ENCODE assay signal across 22 cellular contexts in genomic region chr13:26021956-26022355, GRCh38. TPM values are rescaled to one million over a fixed set of nuclear protein-coding genes. Genes with fewer than 3 reads are reported as not detected.
DNase-seq lines count a peak whose midpoint lies in the region; ATAC-seq, FAIRE-seq and TF ChIP-seq lines count a peak whose summit lies in the region.
"Had no signal": no experiment of that assay in that cellular context is flagged by ENCODE, and none has a peak within 500 bp of the region (broad histone marks: within the 10 kb centered on the region; RNA-seq: fewer than 3 reads in every experiment).

No MANE protein-coding gene starts in this region.

- DNase-seq in Calu3 = no peak
- DNase-seq in PC-3 = peak; percentile 54
- DNase-seq in endothelial cell of umbilical vein (ENCODE audit: low read depth, low spot score) = no peak
- DNase-seq in renal cortical epithelial cell (ENCODE audit: low read depth) = peak; percentile 10
- no peak for DNase-seq in AG08395 (ENCODE audit: low spot score)
- DNase-seq in pancreas = no peak
- DNase-seq: activated CD4-positive, alpha-beta memory T cell treated with anti-CD3 and anti-CD28 coated beads, Interleukin-2, amount 10 ng/mL, durations not matched to agents 7 days and 5 days; activated CD4-positive, alpha-beta T cell treated with anti-CD3 and anti-CD28 coated beads for 1 hour; activated CD8-positive, alpha-beta memory T cell treated with anti-CD3 and anti-CD28 coated beads, Interleukin-2, amount 50 U/mL, for 48 hours; activated naive CD4-positive, alpha-beta T cell treated with anti-CD3 and anti-CD28 coated beads, Interleukin-2, amount 50 U/mL, for 16 hours; CD4-positive, alpha-beta memory T cell; central memory CD4-positive, alpha-beta T cell; naive thymus-derived CD4-positive, alpha-beta T cell; stimulated activated CD4-positive, alpha-beta T cell treated with anti-CD3 and anti-CD28 coated beads, Interleukin-4, amount 100 ng/mL, for 1 hour; T-cell had no signal

- H3K4me3 ChIP-seq in PC-3 (ENCODE audit: low read length) (no peak overlapping the region), endothelial cell of umbilical vein (replicated peaks in 1 of 3; ENCODE audit: insufficient read depth in 1 of 3, low read depth in 1 of 3, low read length in 3 of 3) (no peak overlapping the region), pancreas (no peak overlapping the region)
- H3K4me3 ChIP-seq: GM23338, left lung, right atrium auricular region, SJSA1 had no signal

- H3K4me2 ChIP-seq in PC-3 (ENCODE audit: low read length) (peak overlapping the region; percentile 68), endothelial cell of umbilical vein (ENCODE audit: insufficient read depth, low read length) (no peak overlapping the region)
- H3K4me2 ChIP-seq: GM23338 had no signal

- dilution Hi-C loops in endothelial cell of umbilical vein (cut with MboI; ENCODE audit: extremely low pct_ligation_motif_present, low sequenced_read_pairs) = no loop called here

- no peaks in the 10 kb centered on the region for H3K79me2 ChIP-seq in PC-3 (ENCODE audit: low read length)
- no peaks in the 10 kb centered on the region for H3K79me2 ChIP-seq in endothelial cell of umbilical vein (ENCODE audit: control insufficient read depth, insufficient read depth, low read length)

- H3K4me1 ChIP-seq in PC-3 (ENCODE audit: insufficient read depth, low read length) = peaks cover 59% of the 10 kb centered on the region
- peaks cover 63% of the 10 kb centered on the region for H3K4me1 ChIP-seq in endothelial cell of umbilical vein (ENCODE audit: control insufficient read depth, extremely low read depth, insufficient read depth, low read length)
- H3K4me1 ChIP-seq in pancreas = peaks cover 0 to 9% (median 3%) of the 10 kb centered on the region in 3 donors

- H4K20me1 ChIP-seq in PC-3 (ENCODE audit: low read length) = no peaks in the 10 kb centered on the region
- no peaks in the 10 kb centered on the region for H4K20me1 ChIP-seq in endothelial cell of umbilical vein (replicated peaks; ENCODE audit: control insufficient read depth, extremely low read depth, insufficient read depth, low read length)

- H3K27ac Mint-ChIP-seq in Calu3 (ENCODE audit: unreplicated experiment) = peak overlapping the region; percentile 66
- H3K27ac Mint-ChIP-seq: activated CD4-positive, alpha-beta memory T cell treated with anti-CD3 and anti-CD28 coated beads, Interleukin-2, amount 10 ng/mL, durations not matched to agents 7 days and 5 days; CD4-positive, alpha-beta memory T cell; GM23338; T-cell had no signal

- H3K27me3 ChIP-seq in PC-3 (ENCODE audit: low read length) (no peaks in the 10 kb centered on the region), endothelial cell of umbilical vein (ENCODE audit: control insufficient read depth in 2 of 2, insufficient read depth in 2 of 2, low read length in 2 of 2) (no peaks in the 10 kb centered on the region), pancreas (no peaks in the 10 kb centered on the region)
- H3K27me3 ChIP-seq: left lung, right atrium auricular region, SJSA1 had no signal

- BruUV-seq in Calu3 (replicated peaks; lab: Mats Ljungman, UMichigan) = no TSS peak
- no TSS peak for BruUV-seq in PC-3 (replicated peaks; lab: Mats Ljungman, UMichigan)
- BruUV-seq in endothelial cell of umbilical vein (replicated peaks; lab: Mats Ljungman, UMichigan) = no TSS peak

- CTCF ChIA-PET in Calu3 (lab: Charles Lee) (interaction anchor here (0.8 kb wide), 1 partner anchor 192 kb away, joined by 3 read pairs; no protein-coding TSS in a partner anchor), PC-3 (lab: Charles Lee) (no interaction called here), endothelial cell of umbilical vein (lab: Charles Lee) (no interaction called here)

- ATAC-seq in PC-3 = peak; percentile 19
- ATAC-seq in HG03342 (IDR thresholded peaks at IDR 0.05; ENCODE audit: unreplicated experiment) = no peak
- ATAC-seq in GM18519 (IDR thresholded peaks at IDR 0.05; ENCODE audit: low FRiP score, unreplicated experiment) = no peak
- no peak for ATAC-seq in pancreas
- ATAC-seq: GM23338; naive thymus-derived CD4-positive, alpha-beta T cell; T-cell had no signal

- intact Hi-C loops in Calu3 (cut with micrococcal nuclease; ENCODE audit: unreplicated experiment) (loop anchor here (5.0 kb wide), 1 partner anchor 40 kb away; no protein-coding TSS in a partner anchor), PC-3 (cut with micrococcal nuclease) (loop anchor here (1.0 to 5.0 kb wide), 4 partner anchors 40 to 161 kb away; no protein-coding TSS in a partner anchor), endothelial cell of umbilical vein (cut with micrococcal nuclease) (no loop called here), pancreas (cut with DNase I) (no loop called here)

- H3K9me3 Mint-ChIP-seq in Calu3 (ENCODE audit: low read depth, unreplicated experiment) = no peaks in the 10 kb centered on the region
- H3K9me3 Mint-ChIP-seq: activated CD4-positive, alpha-beta memory T cell treated with anti-CD3 and anti-CD28 coated beads, Interleukin-2, amount 10 ng/mL, durations not matched to agents 7 days and 5 days; CD4-positive, alpha-beta memory T cell; GM23338 had no signal

- no peak overlapping the region for H3K4me3 Mint-ChIP-seq in Calu3 (ENCODE audit: low read depth, unreplicated experiment)
- H3K4me3 Mint-ChIP-seq: activated CD4-positive, alpha-beta memory T cell treated with anti-CD3 and anti-CD28 coated beads, Interleukin-2, amount 10 ng/mL, durations not matched to agents 7 days and 5 days; CD4-positive, alpha-beta memory T cell; GM23338; naive thymus-derived CD4-positive, alpha-beta T cell; T-cell had no signal

- H3K36me3 ChIP-seq in PC-3 (ENCODE audit: low read depth, low read length) (no peaks in the 10 kb centered on the region), endothelial cell of umbilical vein (ENCODE audit: control insufficient read depth in 2 of 2, extremely low read depth in 1 of 2, insufficient read depth in 2 of 2, low read length in 2 of 2) (no peaks in the 10 kb centered on the region), pancreas (no peaks in the 10 kb centered on the region)
- H3K36me3 ChIP-seq: left lung, right atrium auricular region, SJSA1 had no signal

- 68 to 87% methylated on average over 3 of the region's 3 CpGs for WGBS in pancreas, 2 donors

- peaks cover 11% of the 10 kb centered on the region for H3F3A ChIP-seq in PC-3 (ENCODE audit: low read length, unreplicated experiment)

- H3K27me3 Mint-ChIP-seq in Calu3 (ENCODE audit: unreplicated experiment) = no peaks in the 10 kb centered on the region

- H3K9me3 ChIP-seq in PC-3 (ENCODE audit: low read length) = no peaks in the 10 kb centered on the region
- H3K9me3 ChIP-seq in endothelial cell of umbilical vein (replicated peaks; ENCODE audit: control insufficient read depth, insufficient read depth, low read length) = no peaks in the 10 kb centered on the region
- H3K9me3 ChIP-seq in pancreas = no peaks in the 10 kb centered on the region
- H3K9me3 ChIP-seq: left lung, right atrium auricular region, SJSA1 had no signal

- H3K9me1 ChIP-seq in endothelial cell of umbilical vein (replicated peaks; ENCODE audit: control insufficient read depth, extremely low read depth, insufficient read depth, low read length) = no peaks in the 10 kb centered on the region

- no peak for TF ChIP-seq POLR2A in endothelial cell of umbilical vein (IDR thresholded peaks at IDR 0.05; ENCODE audit: low read depth, low read length)

- H3K9me2 ChIP-seq in PC-3 (replicated peaks; ENCODE audit: low read length) = no peaks in the 10 kb centered on the region

- FAIRE-seq in endothelial cell of umbilical vein (lab: Jason Lieb, UNC) (peak; percentile 24), pancreas (lab: Jason Lieb, UNC) (no peak)
- FAIRE-seq: GM12892 had no signal

- H2AFZ ChIP-seq in PC-3 (ENCODE audit: low read length) (no peak overlapping the region), endothelial cell of umbilical vein (ENCODE audit: low read depth, low read length) (no peak overlapping the region)
- H2AFZ ChIP-seq: GM23338 had no signal

- no peaks in the 10 kb centered on the region for H3K36me3 Mint-ChIP-seq in Calu3 (ENCODE audit: insufficient read depth, unreplicated experiment)

- H3K9ac ChIP-seq in PC-3 (ENCODE audit: low read length) (peak overlapping the region; percentile 72), endothelial cell of umbilical vein (replicated peaks; ENCODE audit: extremely low read depth, insufficient read depth, low read length) (no peak overlapping the region)

- H3K27ac ChIP-seq in PC-3 (ENCODE audit: low read length) (peak overlapping the region; percentile 99), endothelial cell of umbilical vein (ENCODE audit: insufficient read depth, low read depth, low read length) (no peak overlapping the region), pancreas (peak overlapping the region in 2 of 4 donors; percentile 23 to 24)
- H3K27ac ChIP-seq: right atrium auricular region, SJSA1 had no signal

- POLR2A ChIA-PET in PC-3 (lab: Charles Lee; ENCODE audit: unreplicated experiment) (no interaction called here), endothelial cell of umbilical vein (lab: Charles Lee) (no interaction called here)

- H3K4me1 Mint-ChIP-seq in Calu3 (ENCODE audit: low read depth, unreplicated experiment) = peaks cover 70% of the 10 kb centered on the region
- H3K4me1 Mint-ChIP-seq: activated CD4-positive, alpha-beta memory T cell treated with anti-CD3 and anti-CD28 coated beads, Interleukin-2, amount 10 ng/mL, durations not matched to agents 7 days and 5 days had no signal

- no peak for TF ChIP-seq CTCF in Calu3 (IDR thresholded peaks at IDR 0.05; ENCODE audit: unreplicated experiment)
- TF ChIP-seq CTCF in PC-3 (conservative IDR thresholded peaks at IDR 0.05; ENCODE audit: low read depth, low read length) = no peak
- TF ChIP-seq CTCF in endothelial cell of umbilical vein (IDR thresholded peaks at IDR 0.05; ENCODE audit: extremely low read depth in 1 of 2, insufficient read depth in 1 of 2, low read depth in 1 of 2, low read length in 2 of 2) = no peak
- TF ChIP-seq CTCF in pancreas (IDR thresholded peaks at IDR 0.05) = no peak

TF ChIP-seq in endothelial cell of umbilical vein, 7 proteins besides CTCF, POLR2A, EP300 and RAD21 (continues in another document):
- TF ChIP-seq GATA2 (IDR thresholded peaks at IDR 0.05; ENCODE audit: insufficient read depth, insufficient read length, low read depth, low read length) = no peak

RNA-seq across cellular contexts. Expression of gene SHISA2, which starts 29.9 kb away (rescaled TPM):
- total RNA-seq in Calu3 (2022) (14.9 and 23.2 TPM in 2 replicates), PC-3 (2014; rRNA removed) (7.8 TPM in 2 replicates), endothelial cell of umbilical vein (2.5 and 4.7 TPM in 2 replicates), renal cortical epithelial cell (68.7 and 266 TPM in 2 replicates), pancreas (under 1 TPM; 0.31 to 0.98 (median 0.51) TPM)
- polyA plus RNA-seq in endothelial cell of umbilical vein (1.5 TPM in 2 replicates), pancreas (under 1 TPM; 0.23 to 0.38 TPM)
- 0.82 and 1.2 TPM in 2 replicates for polyA plus RNA-seq in endothelial cell of umbilical vein (2011; cell fraction: cytosol; rRNA removed)
- 0.64 and 1.0 TPM in 2 replicates for polyA plus RNA-seq in endothelial cell of umbilical vein (2011; cell fraction: nucleus; rRNA removed)
- polyA plus RNA-seq in endothelial cell of umbilical vein (2012) = 0.60 and 2.4 TPM in 2 replicates
- polyA minus RNA-seq in endothelial cell of umbilical vein = 2.8 and 5.6 TPM in 2 replicates
- polyA minus RNA-seq in endothelial cell of umbilical vein (2011; cell fraction: cytosol; rRNA and poly(A)+ RNA removed) = not detected
- polyA minus RNA-seq in endothelial cell of umbilical vein (2011; cell fraction: nucleus; rRNA and poly(A)+ RNA removed) = 0.53 and 1.7 TPM in 2 replicates
- total RNA-seq: right atrium auricular region had no signal

Comparison
In these comparisons a context has a peak if more than half of its experiments do, and no peak if none do; other contexts are left out.
1. DNase-seq: peak in PC-3 (single experiment) and renal cortical epithelial cell (single experiment); none in Calu3 (single experiment), endothelial cell of umbilical vein (single experiment), AG08395 (single experiment) and pancreas (0 of 6).
2. intact Hi-C loops: an anchor here in Calu3 (5.0 kb wide) and PC-3 (1.0 to 5.0 kb wide); none called in endothelial cell of umbilical vein and pancreas.